In the genomic region with DNA sequence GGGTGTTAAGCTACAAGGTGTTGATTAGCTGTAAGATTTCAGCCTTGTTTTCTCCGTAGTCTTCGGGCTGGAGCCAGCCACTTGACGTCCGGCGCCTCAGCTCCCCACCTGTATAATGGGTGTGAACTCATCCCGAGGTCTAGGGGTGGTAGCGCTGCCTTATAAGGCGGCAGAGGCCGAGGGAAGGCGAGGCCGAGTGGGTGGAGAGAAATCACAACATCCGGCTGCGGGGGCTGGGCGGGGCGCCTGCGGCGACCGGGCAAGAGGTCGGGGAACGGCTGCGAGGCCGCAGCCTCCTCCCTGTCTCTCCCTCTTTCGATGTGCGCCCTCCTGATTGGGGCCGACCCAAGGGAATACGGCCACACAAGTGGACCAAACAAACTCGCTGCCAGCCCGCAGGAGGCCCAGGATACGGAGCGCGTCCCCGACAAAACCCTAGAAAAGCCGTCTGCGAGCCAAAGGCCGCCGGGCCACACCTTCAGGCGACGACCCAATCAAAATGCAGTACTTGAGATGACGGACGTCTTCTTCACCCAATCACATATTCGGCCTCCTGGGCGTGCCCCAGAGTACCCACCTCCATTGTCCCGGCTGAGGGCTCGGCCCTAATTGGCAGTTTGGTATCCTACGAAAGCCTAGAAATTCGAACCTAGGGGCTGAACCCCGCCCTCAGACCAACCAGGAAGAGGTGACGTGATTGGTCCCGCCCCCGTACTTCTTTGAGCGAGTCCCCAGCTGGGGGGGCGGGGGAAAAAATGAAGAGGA, we compare ENCODE assay signal across 8 cellular contexts. TPM values are rescaled to one million over a fixed set of nuclear protein-coding genes. Genes with fewer than 3 reads are reported as not detected.
DNase-seq lines count a peak whose midpoint lies in the region; ATAC-seq and TF ChIP-seq lines count a peak whose summit lies in the region.

No MANE protein-coding gene starts in this region.

- H3K14ac ChIP-seq in IMR-90 (replicated peaks; ENCODE audit: low read depth, low read length): peak overlapping the region; percentile 95

- peak overlapping the region; percentile 94 for H4K5ac ChIP-seq in IMR-90 (ENCODE audit: low read depth, low read length)

- 2% methylated on average over 10 of the region's 52 CpGs; no CpG with 5 or more reads in 1 of the 2 experiments for WGBS in IMR-90 (ENCODE audit: extremely low coverage in 2 of 2, insufficient read length in 1 of 2), 2 experiments

- TF ChIP-seq CTCF in IMR-90 (conservative IDR thresholded peaks at IDR 0.05; ENCODE audit: low read depth, low read length) (no peak), OCI-LY7 (conservative IDR thresholded peaks at IDR 0.05; ENCODE audit: low read length) (no peak)

- no peaks in the 10 kb centered on the region for H3K9me3 ChIP-seq in IMR-90 (ENCODE audit: control insufficient read depth, insufficient read depth, low read length)
- H3K9me3 ChIP-seq in OCI-LY7 (ENCODE audit: low read length): no peaks in the 10 kb centered on the region

- H4K91ac ChIP-seq in IMR-90 (ENCODE audit: insufficient read depth, low read depth, low read length): peak overlapping the region; percentile 96

- H3K36me3 ChIP-seq in IMR-90 (ENCODE audit: control insufficient read depth, insufficient read depth, low read length) (no peaks in the 10 kb centered on the region), OCI-LY7 (ENCODE audit: insufficient read depth, low read length) (0 out of 2 replicates have a peak, but pooled peaks cover 7% of the 10 kb centered on the region)

- H3K27me3 ChIP-seq in IMR-90 (ENCODE audit: control insufficient read depth, insufficient read depth, low read length): no peaks in the 10 kb centered on the region

- H3K79me2 ChIP-seq in OCI-LY7 (ENCODE audit: insufficient read depth, low read depth, low read length): peaks cover 31% of the 10 kb centered on the region

- in situ Hi-C loops in IMR-90 (cut with MboI; ENCODE audit: low sequenced_read_pairs): no loop called here

- H3K9ac ChIP-seq in IMR-90 (ENCODE audit: low read depth, low read length): peak overlapping the region; percentile 76

- CTCF ChIA-PET in IMR-90 (lab: Yijun Ruan, JAX): interaction anchor here (0.6 to 3.1 kb wide), 3 partner anchors 22 to 74 kb away, joined by 3 to 13 read pairs (median 4); no protein-coding TSS in a partner anchor
- CTCF ChIA-PET in OCI-LY7 (lab: Charles Lee; ENCODE audit: unreplicated experiment): interaction anchor here (0.5 to 1.7 kb wide), 8 partner anchors 16 to 690 kb away, joined by 3 to 8 read pairs (median 4); no protein-coding TSS in a partner anchor

- H3K4me3 ChIP-seq in IMR-90 (ENCODE audit: insufficient read depth, low read depth, low read length) (peak overlapping the region; percentile 47), OCI-LY7 (ENCODE audit: low read depth, low read length, poor library complexity, severe bottlenecking) (peak overlapping the region; percentile 68)

- H2AK5ac ChIP-seq in IMR-90 (ENCODE audit: low read depth, low read length): peak overlapping the region; percentile 93

- H3K18ac ChIP-seq in IMR-90 (ENCODE audit: low read depth, low read length): peak overlapping the region; percentile 75

- peak overlapping the region; percentile 97 for H2AFZ ChIP-seq in IMR-90 (replicated peaks; ENCODE audit: low read length, poor library complexity)
- peak overlapping the region; percentile 64 for H2AFZ ChIP-seq in OCI-LY7 (ENCODE audit: low read length)

- DNase-seq in DMS114 treated with DMSO at 0.1 percent for 48 hours (lab: John Stamatoyannopoulos, UW; ENCODE audit: unreplicated experiment) (peak; percentile 100), IMR-90 (peak; percentile 100), OCI-LY7 (ENCODE audit: low spot score) (peak; percentile 100), activated T-cell treated with anti-CD3 and anti-CD28 coated beads for 4 hours (peak; percentile 100), epidermal melanocyte (ENCODE audit: insufficient read length, low spot score) (peak; percentile 99), midbrain (lab: John Stamatoyannopoulos, UW) (peak; percentile 99)
- DNase-seq in stimulated activated CD8-positive, alpha-beta memory T cell treated with anti-CD3 and anti-CD28 coated beads, Interleukin-15, amount 100 ng/mL, for 48 hours (ENCODE audit: low read depth in 2 of 2): peak; percentile 99

- H2BK120ac ChIP-seq in IMR-90 (ENCODE audit: low read depth, low read length): peak overlapping the region; percentile 90

- H3K4me2 ChIP-seq in IMR-90 (ENCODE audit: low read depth, low read length): peak overlapping the region; percentile 73
- peak overlapping the region; percentile 76 for H3K4me2 ChIP-seq in OCI-LY7 (ENCODE audit: low read length)

- peak overlapping the region; percentile 97 for H3K4ac ChIP-seq in IMR-90 (ENCODE audit: low read depth, low read length)

- H3K27ac ChIP-seq in IMR-90 (ENCODE audit: insufficient read depth, low read length) (peak overlapping the region; percentile 85), OCI-LY7 (ENCODE audit: low read depth, low read length, poor library complexity, severe bottlenecking) (peak overlapping the region; percentile 62)

- dilution Hi-C loops in IMR-90 (cut with HindIII; ENCODE audit: low sequenced_read_pairs, unreplicated experiment): no loop called here

- H4K20me1 ChIP-seq in IMR-90 (ENCODE audit: insufficient read depth, low read length): peaks cover 27% of the 10 kb centered on the region
- H4K20me1 ChIP-seq in OCI-LY7 (ENCODE audit: insufficient read depth, low read length): no peaks in the 10 kb centered on the region

- peaks cover 15% of the 10 kb centered on the region for H3K9me1 ChIP-seq in IMR-90 (ENCODE audit: insufficient read depth, low read length)

- TF ChIP-seq RAD21 in IMR-90 (IDR thresholded peaks at IDR 0.05; ENCODE audit: low read length): no peak

- peak overlapping the region; percentile 95 to 98 for H4K8ac ChIP-seq in IMR-90 (ENCODE audit: low read depth in 2 of 2, low read length in 2 of 2)

- TF ChIP-seq POLR2A in IMR-90 (IDR thresholded peaks at IDR 0.05; ENCODE audit: low read depth, low read length): peak; percentile 70; the same call in 1 of the 2 replicates

- peak overlapping the region; percentile 84 for H2BK20ac ChIP-seq in IMR-90 (ENCODE audit: low read depth, low read length)

- H2AK9ac ChIP-seq in IMR-90 (replicated peaks; ENCODE audit: low read depth, low read length, poor library complexity): peak overlapping the region; percentile 95

- BruUV-seq in IMR-90 (replicated peaks; lab: Mats Ljungman, UMichigan): no TSS peak
- BruUV-seq in OCI-LY7 (replicated peaks; lab: Mats Ljungman, UMichigan): no TSS peak

- peak overlapping the region; percentile 93 for H3K23ac ChIP-seq in IMR-90 (ENCODE audit: low read depth, low read length)

- H2BK15ac ChIP-seq in IMR-90 (ENCODE audit: low read depth, low read length): peak overlapping the region; percentile 97

- peaks cover 13% of the 10 kb centered on the region for H3K4me1 ChIP-seq in IMR-90 (ENCODE audit: control insufficient read depth, insufficient read depth, low read length)
- H3K4me1 ChIP-seq in OCI-LY7 (ENCODE audit: insufficient read depth, low read length, poor library complexity, severe bottlenecking): peaks cover 49% of the 10 kb centered on the region

- POLR2A ChIA-PET in IMR-90 (lab: Charles Lee; ENCODE audit: unreplicated experiment): interaction anchor here (0.6 to 0.9 kb wide), 6 partner anchors 10 to 141 kb away, joined by 3 to 7 read pairs (median 4); a partner anchor contains a TSS
- POLR2A ChIA-PET in OCI-LY7 (lab: Charles Lee): interaction anchor here (0.5 to 2.5 kb wide), 12 partner anchors 9 to 289 kb away, joined by 3 to 10 read pairs (median 4); a partner anchor contains a TSS

- peak overlapping the region; percentile 82 for H3K56ac ChIP-seq in IMR-90 (ENCODE audit: extremely low read depth, insufficient read depth, low read length)

- no peaks in the 10 kb centered on the region for H3K9me2 ChIP-seq in OCI-LY7 (ENCODE audit: insufficient read depth, low read length)

- peak; percentile 76 for ATAC-seq in GM21529 (IDR thresholded peaks at IDR 0.05; ENCODE audit: unreplicated experiment)
- ATAC-seq in IMR-90 (ENCODE audit: low read depth): peak; percentile 94

- H2BK5ac ChIP-seq in IMR-90 (ENCODE audit: low read depth, low read length, poor library complexity, severe bottlenecking): peak overlapping the region; percentile 75

- H3K79me1 ChIP-seq in IMR-90 (ENCODE audit: low read depth in 1 of 2, low read length in 2 of 2): peaks cover 13 to 46% of the 10 kb centered on the region in 2 experiments

- intact Hi-C loops in IMR-90 (cut with micrococcal nuclease): loop anchor here (1.0 kb wide), 1 partner anchor 22 kb away; no protein-coding TSS in a partner anchor
- intact Hi-C loops in OCI-LY7 (cut with micrococcal nuclease; ENCODE audit: unreplicated experiment): loop anchor here (1.0 to 5.0 kb wide), 6 partner anchors 23 to 424 kb away; no protein-coding TSS in a partner anchor

RNA-seq across cellular contexts. Expression of a gene that starts 0.5 kb away (rescaled TPM):
- total RNA-seq in IMR-90 (2012; rRNA removed) (30.1 and 35.0 TPM in 2 replicates), OCI-LY7 (2022) (99.4 and 102 TPM in 2 replicates)
- 25.3 and 30.1 TPM in 2 replicates for polyA plus RNA-seq in IMR-90 (2012; rRNA removed)
- 29.1 and 34.2 TPM in 2 replicates for polyA plus RNA-seq in IMR-90 (2012; cell fraction: cytosol; rRNA removed)
- 23.2 and 34.3 TPM in 2 replicates for polyA plus RNA-seq in IMR-90 (2012; cell fraction: nucleus; rRNA removed; ENCODE audit: low replicate concordance)
- 43.4 and 46.2 TPM in 2 replicates for total RNA-seq in OCI-LY7 (2014; rRNA removed; shearing (Covaris generic))

RNA-seq across cellular contexts. Expression of a gene that starts 16.6 kb away (rescaled TPM):
- total RNA-seq in IMR-90 (2012; rRNA removed) (0.36 and 0.56 TPM in 2 replicates), OCI-LY7 (2022) (3.0 and 3.8 TPM in 2 replicates)
- polyA plus RNA-seq in IMR-90 (2012; rRNA removed): 1.2 and 1.4 TPM in 2 replicates
- 1.2 and 1.5 TPM in 2 replicates for polyA plus RNA-seq in IMR-90 (2012; cell fraction: cytosol; rRNA removed)
- polyA plus RNA-seq in IMR-90 (2012; cell fraction: nucleus; rRNA removed; ENCODE audit: low replicate concordance): 1.3 and 4.0 TPM in 2 replicates
- total RNA-seq in OCI-LY7 (2014; rRNA removed; shearing (Covaris generic)): 1.2 TPM in 1 of 2 replicates, not detected in the other

RNA-seq across cellular contexts. Expression of a gene that starts 20.6 kb away (rescaled TPM):
- total RNA-seq in IMR-90 (2012; rRNA removed) (1.1 TPM in 2 replicates), OCI-LY7 (2022) (12.5 and 12.8 TPM in 2 replicates)
- 10.1 and 13.6 TPM in 2 replicates for polyA plus RNA-seq in IMR-90 (2012; rRNA removed)
- polyA plus RNA-seq in IMR-90 (2012; cell fraction: cytosol; rRNA removed): 11.9 and 36.3 TPM in 2 replicates
- polyA plus RNA-seq in IMR-90 (2012; cell fraction: nucleus; rRNA removed; ENCODE audit: low replicate concordance): 12.9 and 42.6 TPM in 2 replicates
- total RNA-seq in OCI-LY7 (2014; rRNA removed; shearing (Covaris generic)): 7.0 and 13.6 TPM in 2 replicates

RNA-seq across cellular contexts. Expression of a gene that starts 25.5 kb away (rescaled TPM):
- not detected in 2 replicates for total RNA-seq in IMR-90 (2012; rRNA removed)
- not detected in 2 replicates for polyA plus RNA-seq in IMR-90 (2012; rRNA removed)
- polyA plus RNA-seq in IMR-90 (2012; cell fraction: cytosol; rRNA removed): not detected in 2 replicates
- not detected in 2 replicates for polyA plus RNA-seq in IMR-90 (2012; cell fraction: nucleus; rRNA removed; ENCODE audit: low replicate concordance)
- total RNA-seq in OCI-LY7 (2014; rRNA removed; shearing (Covaris generic)): not detected in 2 replicates
- not detected in 2 replicates for total RNA-seq in OCI-LY7 (2022)

RNA-seq across cellular contexts. Expression of a gene that starts 41.7 kb away (rescaled TPM):
- total RNA-seq in IMR-90 (2012; rRNA removed): not detected in 2 replicates
- not detected in 2 replicates for polyA plus RNA-seq in IMR-90 (2012; rRNA removed)
- polyA plus RNA-seq in IMR-90 (2012; cell fraction: cytosol; rRNA removed): 0.01 TPM in 1 of 2 replicates, not detected in the other
- polyA plus RNA-seq in IMR-90 (2012; cell fraction: nucleus; rRNA removed; ENCODE audit: low replicate concordance): 0.02 and 0.05 TPM in 2 replicates
- total RNA-seq in OCI-LY7 (2014; rRNA removed; shearing (Covaris generic)): 0.05 and 0.35 TPM in 2 replicates
- 0.46 and 0.63 TPM in 2 replicates for total RNA-seq in OCI-LY7 (2022)

Comparison
In these comparisons a context has a peak if more than half of its experiments do, and no peak if none do; other contexts are left out.
1. Peak in every context shown above with its lines: DNase-seq, ATAC-seq, H3K4me3 ChIP-seq and H3K27ac ChIP-seq.